In the genomic region with DNA sequence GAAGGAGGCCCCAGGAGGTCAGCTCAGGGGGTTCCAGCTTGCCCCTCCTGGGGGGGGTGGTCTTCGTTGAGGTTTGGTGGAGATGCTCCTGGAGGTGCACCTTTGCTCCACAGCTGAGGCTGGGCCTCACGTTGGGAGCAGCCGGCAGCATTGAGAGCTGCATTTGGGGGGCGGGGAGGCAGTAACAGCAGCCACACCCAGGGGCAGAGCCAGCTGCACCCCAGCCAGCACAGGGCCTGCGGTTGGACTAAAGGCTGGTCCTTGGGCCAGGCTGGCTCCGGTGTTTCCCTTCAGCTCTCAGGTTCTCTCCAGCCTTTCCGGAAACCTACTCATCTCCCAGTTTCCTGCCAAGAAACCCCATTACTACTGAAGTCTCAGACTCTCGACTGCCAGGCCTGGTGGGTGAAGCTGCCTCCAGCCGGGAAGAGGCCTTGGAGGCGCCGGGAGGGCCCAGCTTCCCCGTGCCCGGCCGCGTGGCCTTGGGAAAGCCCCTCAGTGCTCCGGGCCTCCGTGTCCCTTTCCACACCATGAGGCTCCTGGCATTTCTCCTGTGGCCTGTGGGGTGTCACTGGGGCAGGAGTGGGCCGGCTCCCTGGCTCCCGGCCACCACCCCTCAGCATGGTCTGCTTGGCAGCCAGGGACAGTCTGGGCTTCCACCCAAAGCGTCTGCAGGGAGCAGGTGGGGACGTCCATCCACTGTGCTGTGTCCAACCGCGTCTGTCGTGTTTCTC, we compare ENCODE assay signal across 11 cellular contexts. TPM values are rescaled to one million over a fixed set of nuclear protein-coding genes. Genes with fewer than 3 reads are reported as not detected.
DNase-seq lines count a peak whose midpoint lies in the region; ATAC-seq and TF ChIP-seq lines count a peak whose summit lies in the region.
"Had no signal": no experiment of that assay in that cellular context is flagged by ENCODE, and none has a peak within 500 bp of the region (broad histone marks: within the 10 kb centered on the region; RNA-seq: fewer than 3 reads in every experiment).

No MANE protein-coding gene starts in this region.

- H3K4me1 ChIP-seq in mucosa of stomach (ENCODE audit: control insufficient read depth, insufficient read depth, low read length) = peaks cover 37% of the 10 kb centered on the region
- peaks cover 63% of the 10 kb centered on the region for H3K4me1 ChIP-seq in suprapubic skin

- no peak for TF ChIP-seq CTCF in epithelial cell of esophagus (IDR thresholded peaks at IDR 0.05; ENCODE audit: insufficient read depth, low read depth, low read length, missing control alignments)
- no peak for TF ChIP-seq CTCF in suprapubic skin (IDR thresholded peaks at IDR 0.05)
- TF ChIP-seq CTCF in lower leg skin (IDR thresholded peaks at IDR 0.05) = no peak

- H3K9ac ChIP-seq in mucosa of stomach (ENCODE audit: low read length) = peak overlapping the region; percentile 38

- DNase-seq in AG20443 (ENCODE audit: low spot score) = peak; percentile 84
- peak; percentile 94 for DNase-seq in NCI-H2196 treated with DMSO at 0.1 percent for 48 hours (lab: John Stamatoyannopoulos, UW; ENCODE audit: unreplicated experiment)
- DNase-seq in epithelial cell of esophagus (ENCODE audit: low read depth) = peak; percentile 45
- no peak for DNase-seq in suprapubic skin (ENCODE audit: low spot score in 2 of 2)
- no peak for DNase-seq in middle frontal gyrus (ENCODE audit: extremely low spot score, low spot score)
- no peak for DNase-seq in lower leg skin (ENCODE audit: low spot score in 2 of 2)
- DNase-seq: activated T-cell treated with anti-CD3 and anti-CD28 coated beads, Interleukin-2, amount 50 U/mL, for 24 hours; CD4-positive, alpha-beta memory T cell had no signal

- H3K27ac ChIP-seq in suprapubic skin = no peak overlapping the region
- H3K27ac ChIP-seq: SK-N-MC had no signal

- intact Hi-C loops in lower leg skin (cut with DNase I; ENCODE audit: low total_unique reads) = loop anchor here (5.0 to 10.0 kb wide), 2 partner anchors 76 to 214 kb away; partner anchors contain the start of genes NDUFAF8 and TEPSIN

- no peaks in the 10 kb centered on the region for H3K9me3 ChIP-seq in mucosa of stomach (ENCODE audit: control insufficient read depth, low read length)
- no peaks in the 10 kb centered on the region for H3K9me3 ChIP-seq in suprapubic skin

- no peaks in the 10 kb centered on the region for H3K36me3 ChIP-seq in mucosa of stomach (ENCODE audit: control insufficient read depth, insufficient read depth, low read length)
- no peaks in the 10 kb centered on the region for H3K36me3 ChIP-seq in suprapubic skin

- H3K27me3 ChIP-seq in mucosa of stomach (ENCODE audit: control insufficient read depth, insufficient read depth, low read length) (peaks cover 7% of the 10 kb centered on the region), suprapubic skin (peaks cover 3% of the 10 kb centered on the region)

- 45% methylated on average over 5 of the region's 24 CpGs for WGBS in suprapubic skin
- 35 to 38% methylated on average over 22 to 24 of the region's 24 CpGs for WGBS in lower leg skin, 2 donors

- no peak for TF ChIP-seq EP300 in suprapubic skin (IDR thresholded peaks at IDR 0.05)

- ATAC-seq in HG02610 (IDR thresholded peaks at IDR 0.05; ENCODE audit: unreplicated experiment) = no peak

- H3K4me3 ChIP-seq in epithelial cell of esophagus (ENCODE audit: low read length) = no peak overlapping the region
- H3K4me3 ChIP-seq in mucosa of stomach (ENCODE audit: low read length) = no peak overlapping the region
- no peak overlapping the region for H3K4me3 ChIP-seq in suprapubic skin
- H3K4me3 ChIP-seq in lower leg skin (ENCODE audit: low read depth, poor library complexity, severe bottlenecking) = no peak overlapping the region
- H3K4me3 ChIP-seq: SK-N-MC had no signal

- TF ChIP-seq POLR2A in suprapubic skin (IDR thresholded peaks at IDR 0.05) (no peak), lower leg skin (IDR thresholded peaks at IDR 0.05) (no peak)

RNA-seq across cellular contexts. Expression of gene BAIAP2, which starts 14.0 kb away (rescaled TPM):
- total RNA-seq in suprapubic skin = 100 to 1,000 TPM; 214 to 283 (median 260) TPM
- 100 to 1,000 TPM; 190 to 308 (median 224) TPM for total RNA-seq in lower leg skin

RNA-seq across cellular contexts. Expression of gene CHMP6, which starts 29.3 kb away (rescaled TPM):
- total RNA-seq in suprapubic skin = 10 to 100 TPM; 17.5 to 35.6 (median 23.1) TPM
- 10 to 100 TPM; 19.8 to 36.7 (median 26.1) TPM for total RNA-seq in lower leg skin

Comparison
In these comparisons a context has a peak if more than half of its experiments do, and no peak if none do; other contexts are left out.
1. DNase-seq: peak in AG20443 (single experiment), NCI-H2196 treated with DMSO at 0.1 percent for 48 hours (single experiment) and epithelial cell of esophagus (single experiment); none in suprapubic skin (0 of 2), middle frontal gyrus (single experiment) and lower leg skin (0 of 2).